Comparison of ENCODE assay signal across 21 cellular contexts in the genomic region with DNA sequence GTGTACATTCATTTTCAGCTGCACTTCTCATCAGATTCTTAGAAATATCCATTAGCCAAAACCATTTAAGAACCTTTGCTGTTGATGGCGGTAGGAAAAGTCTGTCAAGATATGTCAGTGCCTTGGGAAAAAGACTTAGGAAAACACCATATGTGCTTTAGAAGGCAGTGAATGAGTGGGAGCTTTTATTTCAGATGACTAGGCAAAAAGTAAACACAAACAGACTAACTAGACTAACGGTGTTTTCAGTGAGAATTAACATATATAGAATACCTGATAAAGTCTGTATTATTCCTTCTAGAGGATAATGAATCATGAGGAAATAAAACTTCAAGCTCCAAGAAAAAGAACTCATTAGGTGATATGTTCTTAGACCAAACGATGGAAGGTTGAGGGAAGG.
"Had no signal": no experiment of that assay in that cellular context is flagged by ENCODE, and none has a peak within 500 bp of the region (broad histone marks: within the 10 kb centered on the region; RNA-seq: fewer than 3 reads in every experiment).

No MANE protein-coding gene starts in this region.

- DNase-seq: dorsolateral prefrontal cortex; effector CD4-positive, alpha-beta T cell; heart left ventricle; kidney; natural killer cell; sigmoid colon; stimulated activated CD4-positive, alpha-beta T cell treated with anti-CD3 and anti-CD28 coated beads, Interleukin-2, amount 100 ng/mL, for 24 hours; stimulated activated CD4-positive, alpha-beta T cell treated with anti-CD3 and anti-CD28 coated beads, Interleukin-4, amount 100 ng/mL, for 24 hours; stimulated activated naive CD4-positive, alpha-beta T cell treated with Interleukin-2 at 50 U/mL for 16 hours; stomach; thyroid gland; trophoblast cell had no signal

- H3K27ac ChIP-seq: dorsolateral prefrontal cortex, heart left ventricle, hepatocyte, neutrophil, parathyroid adenoma, prostate gland, right atrium auricular region, sigmoid colon, stomach, thyroid gland, vagina had no signal

- H3K4me3 ChIP-seq: dorsolateral prefrontal cortex, heart left ventricle, hepatocyte, lung, prostate gland, right atrium auricular region, sigmoid colon, stomach, thyroid gland, vagina had no signal

- H3K4me1 ChIP-seq: heart left ventricle, parathyroid adenoma, prostate gland, right atrium auricular region, sigmoid colon, stomach, thyroid gland, vagina had no signal

- H3K36me3 ChIP-seq: heart left ventricle, neutrophil, prostate gland, right atrium auricular region, sigmoid colon, stomach, thyroid gland, vagina had no signal

- ATAC-seq: heart left ventricle; left lobe of liver; natural killer cell; stimulated activated effector memory CD8-positive, alpha-beta T cell treated with anti-CD3 and anti-CD28 coated beads, Interleukin-12 subunit alpha, Interleukin-12 subunit beta, amount 100 ng/mL, for 72 hours had no signal

- H3K27me3 ChIP-seq: dorsolateral prefrontal cortex, heart left ventricle, hepatocyte, neutrophil, right atrium auricular region, sigmoid colon, stomach, thyroid gland, vagina had no signal

- H3K9me3 ChIP-seq: neutrophil, prostate gland, thyroid gland, vagina had no signal
